Comparison of ENCODE assay signal across 2 cellular contexts in the genomic region with DNA sequence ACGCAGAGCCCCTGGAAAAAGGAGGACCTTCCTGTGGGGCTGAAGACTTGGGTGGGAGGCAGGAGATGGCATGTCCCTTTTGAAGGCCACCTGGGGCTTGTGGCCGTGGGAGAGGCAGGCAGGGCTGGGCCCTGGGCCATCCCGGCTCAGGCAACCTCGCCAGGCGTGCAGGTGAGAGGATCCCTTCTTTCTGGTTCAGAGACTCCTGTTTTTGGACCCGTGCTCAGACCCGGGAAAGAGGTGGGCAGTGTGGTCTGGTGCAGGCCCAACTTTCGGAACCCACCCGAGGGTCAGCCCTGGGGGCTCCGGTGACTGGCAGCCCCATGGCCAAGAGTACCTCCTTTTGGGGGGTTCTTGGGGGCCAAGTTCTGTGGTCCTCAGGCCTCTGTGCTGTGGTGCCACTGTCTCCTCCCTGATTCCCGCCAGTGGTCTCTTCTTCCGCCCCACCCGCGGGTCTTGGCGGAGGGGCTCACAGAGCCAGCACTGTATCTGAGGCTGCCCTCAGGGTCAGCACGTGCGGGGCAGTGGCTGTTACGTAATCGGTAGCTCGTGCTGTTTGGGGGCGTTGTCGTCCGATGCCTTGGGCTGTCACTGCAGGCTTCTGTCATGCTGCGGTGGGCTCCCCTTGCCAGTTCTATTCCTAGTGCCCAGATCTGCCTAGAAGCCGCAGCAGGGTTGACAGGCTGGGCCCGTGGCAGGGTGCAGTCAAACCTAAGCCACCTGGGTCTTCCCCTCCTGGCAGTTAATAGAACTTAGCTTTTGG.
TF ChIP-seq lines count a peak whose summit lies in the region.

No MANE protein-coding gene starts in this region.

TF ChIP-seq in K562, 482 proteins besides CTCF, POLR2A, EP300 and RAD21:
- TF ChIP-seq BHLHE40 (IDR thresholded peaks at IDR 0.05; ENCODE audit: low read length) (0 out of 2 replicates have a peak, but pooled peaks have one; percentile 13), CEBPB (tag; IDR thresholded peaks at IDR 0.05) (peak; percentile 37; the same call in 1 of the 2 replicates)
- TF ChIP-seq, protein P1, sequence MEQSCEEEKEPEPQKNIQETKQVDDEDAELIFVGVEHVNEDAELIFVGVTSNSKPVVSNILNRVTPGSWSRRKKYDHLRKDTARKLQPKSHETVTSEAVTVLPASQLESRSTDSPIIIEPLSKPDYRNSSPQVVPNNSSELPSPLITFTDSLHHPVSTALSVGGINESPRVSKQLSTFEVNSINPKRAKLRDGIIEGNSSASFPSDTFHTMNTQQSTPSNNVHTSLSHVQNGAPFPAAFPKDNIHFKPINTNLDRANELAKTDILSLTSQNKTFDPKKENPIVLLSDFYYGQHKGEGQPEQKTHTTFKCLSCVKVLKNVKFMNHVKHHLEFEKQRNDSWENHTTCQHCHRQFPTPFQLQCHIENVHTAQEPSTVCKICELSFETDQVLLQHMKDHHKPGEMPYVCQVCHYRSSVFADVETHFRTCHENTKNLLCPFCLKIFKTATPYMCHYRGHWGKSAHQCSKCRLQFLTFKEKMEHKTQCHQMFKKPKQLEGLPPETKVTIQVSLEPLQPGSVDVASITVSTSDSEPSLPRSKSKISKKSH (CRISPR knock-in tag; IDR thresholded peaks at IDR 0.05) = no peak

TF ChIP-seq in HepG2, 621 proteins besides CTCF, POLR2A, EP300 and RAD21:
- TF ChIP-seq ZFYVE20 (CRISPR knock-in tag; IDR thresholded peaks at IDR 0.05; ENCODE audit: borderline replicate concordance, low read depth) (no peak), ZBTB38 (CRISPR knock-in tag; IDR thresholded peaks at IDR 0.05) (peak; percentile 42; the same call in 1 of the 2 replicates), ELF4 (CRISPR knock-in tag; IDR thresholded peaks at IDR 0.05; ENCODE audit: borderline replicate concordance) (no peak), ATF7 (IDR thresholded peaks at IDR 0.05) (no peak), ATF7 (CRISPR knock-in tag; IDR thresholded peaks at IDR 0.05) (no peak), CEBPB (IDR thresholded peaks at IDR 0.05; ENCODE audit: borderline replicate concordance, low read depth, low read length) (peak; percentile 74; the same call in 1 of the 2 replicates), DMAP1 (CRISPR knock-in tag; IDR thresholded peaks at IDR 0.05) (no peak), SNAPC2 (CRISPR knock-in tag; IDR thresholded peaks at IDR 0.05) (no peak), BHLHE40 (IDR thresholded peaks at IDR 0.05; ENCODE audit: low read length) (peak; percentile 71), GLI4 (CRISPR knock-in tag; IDR thresholded peaks at IDR 0.05; ENCODE audit: borderline replicate concordance) (no peak), NR2F6 (IDR thresholded peaks at IDR 0.05) (no peak), NR2F6 (CRISPR knock-in tag; IDR thresholded peaks at IDR 0.05) (peak; percentile 20; the same call in 1 of the 2 replicates), SRF (IDR thresholded peaks at IDR 0.05; ENCODE audit: low read depth, low read length) (no peak), SMYD3 (CRISPR knock-in tag; IDR thresholded peaks at IDR 0.05) (no peak), TGIF2 (CRISPR knock-in tag; IDR thresholded peaks at IDR 0.05) (no peak), CEBPG (CRISPR knock-in tag; IDR thresholded peaks at IDR 0.05) (peak; percentile 19; the same call in 1 of the 2 replicates), ZNF17 (CRISPR knock-in tag; IDR thresholded peaks at IDR 0.05) (no peak)
- TF ChIP-seq, protein P2, sequence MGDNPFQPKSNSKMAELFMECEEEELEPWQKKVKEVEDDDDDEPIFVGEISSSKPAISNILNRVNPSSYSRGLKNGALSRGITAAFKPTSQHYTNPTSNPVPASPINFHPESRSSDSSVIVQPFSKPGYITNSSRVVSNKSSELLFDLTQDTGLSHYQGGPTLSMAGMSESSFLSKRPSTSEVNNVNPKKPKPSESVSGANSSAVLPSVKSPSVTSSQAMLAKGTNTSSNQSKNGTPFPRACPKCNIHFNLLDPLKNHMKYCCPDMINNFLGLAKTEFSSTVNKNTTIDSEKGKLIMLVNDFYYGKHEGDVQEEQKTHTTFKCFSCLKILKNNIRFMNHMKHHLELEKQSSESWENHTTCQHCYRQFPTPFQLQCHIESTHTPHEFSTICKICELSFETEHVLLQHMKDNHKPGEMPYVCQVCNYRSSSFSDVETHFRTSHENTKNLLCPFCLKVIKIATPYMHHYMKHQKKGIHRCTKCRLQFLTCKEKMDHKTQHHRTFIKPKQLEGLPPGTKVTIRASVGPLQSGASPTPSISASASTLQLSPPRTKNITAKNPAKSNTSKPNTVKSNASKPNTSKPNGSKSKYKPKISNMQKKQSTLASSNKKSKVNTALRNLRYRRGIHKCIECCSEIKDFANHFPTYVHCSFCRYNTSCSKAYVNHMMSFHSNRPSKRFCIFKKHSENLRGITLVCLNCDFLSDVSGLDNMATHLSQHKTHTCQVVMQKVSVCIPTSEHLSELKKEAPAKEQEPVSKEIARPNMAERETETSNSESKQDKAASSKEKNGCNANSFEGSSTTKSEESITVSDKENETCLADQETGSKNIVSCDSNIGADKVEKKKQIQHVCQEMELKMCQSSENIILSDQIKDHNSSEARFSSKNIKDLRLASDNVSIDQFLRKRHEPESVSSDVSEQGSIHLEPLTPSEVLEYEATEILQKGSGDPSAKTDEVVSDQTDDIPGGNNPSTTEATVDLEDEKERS (CRISPR knock-in tag; IDR thresholded peaks at IDR 0.05) = no peak
- TF ChIP-seq, protein P3, sequence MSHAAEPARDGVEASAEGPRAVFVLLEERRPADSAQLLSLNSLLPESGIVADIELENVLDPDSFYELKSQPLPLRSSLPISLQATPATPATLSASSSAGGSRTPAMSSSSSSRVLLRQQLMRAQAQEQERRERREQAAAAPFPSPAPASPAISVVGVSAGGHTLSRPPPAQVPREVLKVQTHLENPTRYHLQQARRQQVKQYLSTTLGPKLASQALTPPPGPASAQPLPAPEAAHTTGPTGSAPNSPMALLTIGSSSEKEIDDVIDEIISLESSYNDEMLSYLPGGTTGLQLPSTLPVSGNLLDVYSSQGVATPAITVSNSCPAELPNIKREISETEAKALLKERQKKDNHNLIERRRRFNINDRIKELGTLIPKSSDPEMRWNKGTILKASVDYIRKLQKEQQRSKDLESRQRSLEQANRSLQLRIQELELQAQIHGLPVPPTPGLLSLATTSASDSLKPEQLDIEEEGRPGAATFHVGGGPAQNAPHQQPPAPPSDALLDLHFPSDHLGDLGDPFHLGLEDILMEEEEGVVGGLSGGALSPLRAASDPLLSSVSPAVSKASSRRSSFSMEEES (CRISPR knock-in tag; IDR thresholded peaks at IDR 0.05) = no peak
- TF ChIP-seq, protein P4, sequence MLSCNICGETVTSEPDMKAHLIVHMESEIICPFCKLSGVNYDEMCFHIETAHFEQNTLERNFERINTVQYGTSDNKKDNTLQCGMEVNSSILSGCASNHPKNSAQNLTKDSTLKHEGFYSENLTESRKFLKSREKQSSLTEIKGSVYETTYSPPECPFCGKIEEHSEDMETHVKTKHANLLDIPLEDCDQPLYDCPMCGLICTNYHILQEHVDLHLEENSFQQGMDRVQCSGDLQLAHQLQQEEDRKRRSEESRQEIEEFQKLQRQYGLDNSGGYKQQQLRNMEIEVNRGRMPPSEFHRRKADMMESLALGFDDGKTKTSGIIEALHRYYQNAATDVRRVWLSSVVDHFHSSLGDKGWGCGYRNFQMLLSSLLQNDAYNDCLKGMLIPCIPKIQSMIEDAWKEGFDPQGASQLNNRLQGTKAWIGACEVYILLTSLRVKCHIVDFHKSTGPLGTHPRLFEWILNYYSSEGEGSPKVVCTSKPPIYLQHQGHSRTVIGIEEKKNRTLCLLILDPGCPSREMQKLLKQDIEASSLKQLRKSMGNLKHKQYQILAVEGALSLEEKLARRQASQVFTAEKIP (CRISPR knock-in tag; IDR thresholded peaks at IDR 0.05; ENCODE audit: borderline replicate concordance) = no peak
- TF ChIP-seq, protein P5, sequence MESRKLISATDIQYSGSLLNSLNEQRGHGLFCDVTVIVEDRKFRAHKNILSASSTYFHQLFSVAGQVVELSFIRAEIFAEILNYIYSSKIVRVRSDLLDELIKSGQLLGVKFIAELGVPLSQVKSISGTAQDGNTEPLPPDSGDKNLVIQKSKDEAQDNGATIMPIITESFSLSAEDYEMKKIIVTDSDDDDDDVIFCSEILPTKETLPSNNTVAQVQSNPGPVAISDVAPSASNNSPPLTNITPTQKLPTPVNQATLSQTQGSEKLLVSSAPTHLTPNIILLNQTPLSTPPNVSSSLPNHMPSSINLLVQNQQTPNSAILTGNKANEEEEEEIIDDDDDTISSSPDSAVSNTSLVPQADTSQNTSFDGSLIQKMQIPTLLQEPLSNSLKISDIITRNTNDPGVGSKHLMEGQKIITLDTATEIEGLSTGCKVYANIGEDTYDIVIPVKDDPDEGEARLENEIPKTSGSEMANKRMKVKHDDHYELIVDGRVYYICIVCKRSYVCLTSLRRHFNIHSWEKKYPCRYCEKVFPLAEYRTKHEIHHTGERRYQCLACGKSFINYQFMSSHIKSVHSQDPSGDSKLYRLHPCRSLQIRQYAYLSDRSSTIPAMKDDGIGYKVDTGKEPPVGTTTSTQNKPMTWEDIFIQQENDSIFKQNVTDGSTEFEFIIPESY (CRISPR knock-in tag; IDR thresholded peaks at IDR 0.05) = peak; percentile 91
- TF ChIP-seq, protein P6, sequence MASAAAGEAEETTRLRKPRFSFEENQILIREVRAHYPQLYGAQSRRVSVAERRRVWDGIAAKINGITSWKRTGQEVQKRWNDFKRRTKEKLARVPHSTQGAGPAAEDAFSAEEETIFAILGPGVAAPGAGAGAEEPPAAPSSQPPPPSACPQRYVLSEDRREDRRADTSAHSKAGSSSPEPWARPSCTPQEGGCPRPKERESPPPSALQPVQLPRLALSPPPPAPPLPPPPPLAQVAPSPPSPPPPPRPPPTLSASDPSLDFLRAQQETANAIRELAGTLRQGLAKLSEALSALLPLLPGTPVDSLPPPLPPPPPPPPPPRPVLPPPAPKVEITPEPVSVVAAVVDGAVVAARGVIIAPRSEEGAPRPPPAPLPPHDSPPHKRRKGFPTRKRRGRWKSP (CRISPR knock-in tag; IDR thresholded peaks at IDR 0.05) = no peak
- TF ChIP-seq, protein P7, sequence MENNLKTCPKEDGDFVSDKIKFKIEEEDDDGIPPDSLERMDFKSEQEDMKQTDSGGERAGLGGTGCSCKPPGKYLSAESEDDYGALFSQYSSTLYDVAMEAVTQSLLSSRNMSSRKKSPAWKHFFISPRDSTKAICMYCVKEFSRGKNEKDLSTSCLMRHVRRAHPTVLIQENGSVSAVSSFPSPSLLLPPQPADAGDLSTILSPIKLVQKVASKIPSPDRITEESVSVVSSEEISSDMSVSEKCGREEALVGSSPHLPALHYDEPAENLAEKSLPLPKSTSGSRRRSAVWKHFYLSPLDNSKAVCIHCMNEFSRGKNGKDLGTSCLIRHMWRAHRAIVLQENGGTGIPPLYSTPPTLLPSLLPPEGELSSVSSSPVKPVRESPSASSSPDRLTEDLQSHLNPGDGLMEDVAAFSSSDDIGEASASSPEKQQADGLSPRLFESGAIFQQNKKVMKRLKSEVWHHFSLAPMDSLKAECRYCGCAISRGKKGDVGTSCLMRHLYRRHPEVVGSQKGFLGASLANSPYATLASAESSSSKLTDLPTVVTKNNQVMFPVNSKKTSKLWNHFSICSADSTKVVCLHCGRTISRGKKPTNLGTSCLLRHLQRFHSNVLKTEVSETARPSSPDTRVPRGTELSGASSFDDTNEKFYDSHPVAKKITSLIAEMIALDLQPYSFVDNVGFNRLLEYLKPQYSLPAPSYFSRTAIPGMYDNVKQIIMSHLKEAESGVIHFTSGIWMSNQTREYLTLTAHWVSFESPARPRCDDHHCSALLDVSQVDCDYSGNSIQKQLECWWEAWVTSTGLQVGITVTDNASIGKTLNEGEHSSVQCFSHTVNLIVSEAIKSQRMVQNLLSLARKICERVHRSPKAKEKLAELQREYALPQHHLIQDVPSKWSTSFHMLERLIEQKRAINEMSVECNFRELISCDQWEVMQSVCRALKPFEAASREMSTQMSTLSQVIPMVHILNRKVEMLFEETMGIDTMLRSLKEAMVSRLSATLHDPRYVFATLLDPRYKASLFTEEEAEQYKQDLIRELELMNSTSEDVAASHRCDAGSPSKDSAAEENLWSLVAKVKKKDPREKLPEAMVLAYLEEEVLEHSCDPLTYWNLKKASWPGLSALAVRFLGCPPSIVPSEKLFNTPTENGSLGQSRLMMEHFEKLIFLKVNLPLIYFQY (CRISPR knock-in tag; IDR thresholded peaks at IDR 0.05; ENCODE audit: borderline replicate concordance) = no peak
- TF ChIP-seq, protein P8, sequence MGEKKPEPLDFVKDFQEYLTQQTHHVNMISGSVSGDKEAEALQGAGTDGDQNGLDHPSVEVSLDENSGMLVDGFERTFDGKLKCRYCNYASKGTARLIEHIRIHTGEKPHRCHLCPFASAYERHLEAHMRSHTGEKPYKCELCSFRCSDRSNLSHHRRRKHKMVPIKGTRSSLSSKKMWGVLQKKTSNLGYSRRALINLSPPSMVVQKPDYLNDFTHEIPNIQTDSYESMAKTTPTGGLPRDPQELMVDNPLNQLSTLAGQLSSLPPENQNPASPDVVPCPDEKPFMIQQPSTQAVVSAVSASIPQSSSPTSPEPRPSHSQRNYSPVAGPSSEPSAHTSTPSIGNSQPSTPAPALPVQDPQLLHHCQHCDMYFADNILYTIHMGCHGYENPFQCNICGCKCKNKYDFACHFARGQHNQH (CRISPR knock-in tag; IDR thresholded peaks at IDR 0.05) = no peak
